In genomic region chr6:151018911-151019795, GRCh38 we compare ENCODE assay signal across 21 cellular contexts.
"Had no signal": no experiment of that assay in that cellular context is flagged by ENCODE, and none has a peak within 500 bp of the region (broad histone marks: within the 10 kb centered on the region; RNA-seq: fewer than 3 reads in every experiment).

No MANE protein-coding gene starts in this region.

- H3K4me2 ChIP-seq: SK-N-SH had no signal

- H3K27ac ChIP-seq: ascending aorta, esophagus squamous epithelium, prostate gland, tibial artery, vagina had no signal

- H3K9me3 ChIP-seq: ascending aorta, esophagus squamous epithelium, prostate gland, SK-N-SH, tibial artery, vagina had no signal

- H3K9ac ChIP-seq: SK-N-SH had no signal

- H3K9me3 Mint-ChIP-seq: activated naive CD8-positive, alpha-beta T cell treated with anti-CD3 and anti-CD28 coated beads, Interleukin-2, amount 10 ng/mL, durations not matched to agents 7 days and 5 days; activated T-helper 1 cell treated with anti-CD3 and anti-CD28 coated beads, Interleukin-12 subunit alpha, Interleukin-12 subunit beta, Interleukin-2, Interleukin-4 antibody, amounts not matched to agents 30 ng/mL and 10 ng/mL and 1 ng/mL, durations not matched to agents 14 hours and 24 hours and 36 hours; natural killer cell; stimulated activated effector memory CD8-positive, alpha-beta T cell treated with anti-CD3 and anti-CD28 coated beads, Interleukin-12 subunit alpha, Interleukin-12 subunit beta, amount 100 ng/mL, for 72 hours; T-cell had no signal

- DNase-seq: activated CD4-positive, alpha-beta T cell treated with anti-CD3 and anti-CD28 coated beads, Interleukin-2, amount 50 U/mL, for 1 hour; activated CD8-positive, alpha-beta memory T cell treated with anti-CD3 and anti-CD28 coated beads for 24 hours; activated naive CD4-positive, alpha-beta T cell; activated naive CD8-positive, alpha-beta T cell treated with anti-CD3 and anti-CD28 coated beads, Interleukin-2, amount 10 ng/mL, durations not matched to agents 7 days and 5 days; central memory CD4-positive, alpha-beta T cell; esophagus squamous epithelium; hippocampal formation; natural killer cell; SK-N-SH; stimulated activated CD4-positive, alpha-beta T cell treated with anti-CD3 and anti-CD28 coated beads, Interleukin-12 subunit alpha, Interleukin-12 subunit beta, amount 100 ng/mL, for 4 hours; T-cell; T1000; tibial artery had no signal

- H3K4me1 Mint-ChIP-seq: activated naive CD8-positive, alpha-beta T cell treated with anti-CD3 and anti-CD28 coated beads, Interleukin-2, amount 10 ng/mL, durations not matched to agents 7 days and 5 days had no signal

- H3K36me3 Mint-ChIP-seq: natural killer cell had no signal

- H3K4me3 ChIP-seq: ascending aorta, coronary artery, esophagus squamous epithelium, lung, prostate gland, tibial artery, vagina had no signal

- H3K27me3 ChIP-seq: ascending aorta, esophagus squamous epithelium, tibial artery, vagina had no signal

- H3K4me3 Mint-ChIP-seq: activated naive CD8-positive, alpha-beta T cell treated with anti-CD3 and anti-CD28 coated beads, Interleukin-2, amount 10 ng/mL, durations not matched to agents 7 days and 5 days; activated T-helper 1 cell treated with anti-CD3 and anti-CD28 coated beads, Interleukin-12 subunit alpha, Interleukin-12 subunit beta, Interleukin-2, Interleukin-4 antibody, amounts not matched to agents 30 ng/mL and 10 ng/mL and 1 ng/mL, durations not matched to agents 14 hours and 24 hours and 36 hours; natural killer cell; stimulated activated effector memory CD8-positive, alpha-beta T cell treated with anti-CD3 and anti-CD28 coated beads, Interleukin-12 subunit alpha, Interleukin-12 subunit beta, amount 100 ng/mL, for 72 hours; T-cell had no signal

- H3K27ac Mint-ChIP-seq: activated naive CD8-positive, alpha-beta T cell treated with anti-CD3 and anti-CD28 coated beads, Interleukin-2, amount 10 ng/mL, durations not matched to agents 7 days and 5 days; activated T-helper 1 cell treated with anti-CD3 and anti-CD28 coated beads, Interleukin-12 subunit alpha, Interleukin-12 subunit beta, Interleukin-2, Interleukin-4 antibody, amounts not matched to agents 30 ng/mL and 10 ng/mL and 1 ng/mL, durations not matched to agents 14 hours and 24 hours and 36 hours; natural killer cell; stimulated activated effector memory CD8-positive, alpha-beta T cell treated with anti-CD3 and anti-CD28 coated beads, Interleukin-12 subunit alpha, Interleukin-12 subunit beta, amount 100 ng/mL, for 72 hours; T-cell had no signal

- ATAC-seq: activated CD4-positive, CD25-positive, alpha-beta regulatory T cell treated with anti-CD3 and anti-CD28 coated beads, Interleukin-2, amount 50 U/mL, for 24 hours; natural killer cell; stimulated activated effector memory CD8-positive, alpha-beta T cell treated with anti-CD3 and anti-CD28 coated beads, Interleukin-12 subunit alpha, Interleukin-12 subunit beta, amount 100 ng/mL, for 72 hours; T-cell had no signal

- H3K36me3 ChIP-seq: esophagus squamous epithelium, prostate gland, vagina had no signal

- H3K27me3 Mint-ChIP-seq: activated naive CD8-positive, alpha-beta T cell treated with anti-CD3 and anti-CD28 coated beads, Interleukin-2, amount 10 ng/mL, durations not matched to agents 7 days and 5 days; T-cell had no signal

- H3K4me1 ChIP-seq: ascending aorta, prostate gland, vagina had no signal
